ENCODE assay signal across 17 cellular contexts in genomic region chr7:138505361-138505873, GRCh38. TPM values are rescaled to one million over a fixed set of nuclear protein-coding genes. Genes with fewer than 3 reads are reported as not detected.
DNase-seq lines count a peak whose midpoint lies in the region; ATAC-seq, FAIRE-seq and TF ChIP-seq lines count a peak whose summit lies in the region.
"Had no signal": no experiment of that assay in that cellular context is flagged by ENCODE, and none has a peak within 500 bp of the region (broad histone marks: within the 10 kb centered on the region; RNA-seq: fewer than 3 reads in every experiment).

No MANE protein-coding gene starts in this region.

- H3K36me3 ChIP-seq in cardiac muscle cell (peaks cover 22% of the 10 kb centered on the region), GM23338 (ENCODE audit: insufficient read depth) (peaks cover 18% of the 10 kb centered on the region), upper lobe of left lung (peaks cover 0 to 20% (median 0%) of the 10 kb centered on the region in 4 donors)

- intact Hi-C loops in cardiac septum (cut with DNase I) = no loop called here

- TF ChIP-seq CTCF in cardiac muscle cell (IDR thresholded peaks at IDR 0.05; ENCODE audit: low read depth, low read length) (no peak), GM23338 (conservative IDR thresholded peaks at IDR 0.05; ENCODE audit: low read depth in 2 of 2) (no peak), WTC11 (IDR thresholded peaks at IDR 0.05) (no peak), mesothelial cell of epicardium (IDR thresholded peaks at IDR 0.05; ENCODE audit: unreplicated experiment) (no peak), D721Med (IDR thresholded peaks at IDR 0.05; ENCODE audit: insufficient read depth, missing control alignments) (no peak), upper lobe of left lung (IDR thresholded peaks at IDR 0.05) (no peak)

- H3K9me3 Mint-ChIP-seq in GM23338 = peaks cover 10% of the 10 kb centered on the region; the same call in 2 of the 3 replicates
- H3K9me3 Mint-ChIP-seq in WTC11 = peaks cover 14% of the 10 kb centered on the region
- no peaks in the 10 kb centered on the region for H3K9me3 Mint-ChIP-seq in mesothelial cell of epicardium

- H3K9me2 ChIP-seq in GM23338 (ENCODE audit: insufficient read depth) = no peaks in the 10 kb centered on the region

- H3K27me3 ChIP-seq in cardiac muscle cell (no peaks in the 10 kb centered on the region), GM23338 (ENCODE audit: insufficient read depth) (no peaks in the 10 kb centered on the region), upper lobe of left lung (no peaks in the 10 kb centered on the region)
- H3K27me3 ChIP-seq: BLaER1 treated with 17β-estradiol and CSF1 and Interleukin-3, amounts not matched to agents 10 nM and 100 nM had no signal

- ATAC-seq in GM23338 (no peak), WTC11 (no peak), upper lobe of left lung (ENCODE audit: low FRiP score in 2 of 2) (no peak)

- FAIRE-seq in D721Med (lab: Jason Lieb, UNC) = no peak
- FAIRE-seq: HTR-8/SVneo had no signal

- 97 to 100% methylated on average over 2 of the region's 2 CpGs for WGBS in upper lobe of left lung, 2 donors

- no peak for DNase-seq in cardiac muscle cell (ENCODE audit: low read depth in 1 of 2, low spot score in 1 of 2)
- no peak for DNase-seq in cardiac septum (ENCODE audit: low spot score)
- DNase-seq in GM23338 (ENCODE audit: low spot score) = no peak
- DNase-seq in WTC11 (ENCODE audit: low spot score) = no peak
- DNase-seq in mesothelial cell of epicardium (ENCODE audit: low spot score in 2 of 2, unreplicated experiment in 2 of 2) = no peak
- no peak for DNase-seq in D721Med (ENCODE audit: insufficient read length, low spot score)
- DNase-seq in upper lobe of left lung = no peak
- DNase-seq in HuH-7 (ENCODE audit: low spot score) = no peak
- DNase-seq: Caco-2, DMS153, DMS79, GDM1, HCEC 1CT had no signal

- H3K79me2 ChIP-seq in GM23338 (replicated peaks; ENCODE audit: insufficient read depth) = peaks cover 100% of the 10 kb centered on the region

- no peak overlapping the region for H2AFZ ChIP-seq in GM23338

- H3K4me1 ChIP-seq in cardiac muscle cell (ENCODE audit: low read depth) (no peaks in the 10 kb centered on the region), GM23338 (ENCODE audit: insufficient read depth) (peaks cover 35% of the 10 kb centered on the region), upper lobe of left lung (peaks cover 0 to 9% (median 3%) of the 10 kb centered on the region in 4 donors)
- H3K4me1 ChIP-seq: BLaER1 treated with 17β-estradiol and CSF1 and Interleukin-3, amounts not matched to agents 10 nM and 100 nM; Caco-2 had no signal

- no peak overlapping the region for H3K4me2 ChIP-seq in GM23338
- H3K4me2 ChIP-seq: BLaER1 treated with 17β-estradiol and CSF1 and Interleukin-3, amounts not matched to agents 10 nM and 100 nM; KMS-11 had no signal

- no peaks in the 10 kb centered on the region for H3F3A ChIP-seq in GM23338 (replicated peaks; ENCODE audit: low read depth)

- H3K4me3 ChIP-seq in cardiac muscle cell = no peak overlapping the region
- no peak overlapping the region for H3K4me3 ChIP-seq in GM23338
- no peak overlapping the region for H3K4me3 ChIP-seq in upper lobe of left lung
- H3K4me3 ChIP-seq: BLaER1 treated with 17β-estradiol and CSF1 and Interleukin-3, amounts not matched to agents 10 nM and 100 nM had no signal

- no peaks in the 10 kb centered on the region for H3K9me3 ChIP-seq in cardiac muscle cell (ENCODE audit: low read depth)
- no peaks in the 10 kb centered on the region for H3K9me3 ChIP-seq in upper lobe of left lung
- H3K9me3 ChIP-seq: Caco-2 had no signal

- peaks cover 73% of the 10 kb centered on the region for H4K20me1 ChIP-seq in GM23338 (replicated peaks; ENCODE audit: insufficient read depth)

- H3K4me3 Mint-ChIP-seq in GM23338 (no peak overlapping the region), WTC11 (no peak overlapping the region), mesothelial cell of epicardium (no peak overlapping the region)
- H3K4me3 Mint-ChIP-seq: B cell had no signal

- no peak for TF ChIP-seq EP300 in upper lobe of left lung (IDR thresholded peaks at IDR 0.05)

- H3K4me1 Mint-ChIP-seq in GM23338 (peaks cover 30% of the 10 kb centered on the region), WTC11 (peaks cover 37% of the 10 kb centered on the region), mesothelial cell of epicardium (peaks cover 21% of the 10 kb centered on the region)

- no peak for TF ChIP-seq POLR2A in upper lobe of left lung (IDR thresholded peaks at IDR 0.05)

- H3K27me3 Mint-ChIP-seq in GM23338 (ENCODE audit: insufficient read depth, low read depth, poor library complexity) (peaks cover 5% of the 10 kb centered on the region), WTC11 (ENCODE audit: low read depth) (no peaks in the 10 kb centered on the region), mesothelial cell of epicardium (ENCODE audit: low read depth) (no peaks in the 10 kb centered on the region)
- H3K27me3 Mint-ChIP-seq: B cell had no signal

- H3K27ac Mint-ChIP-seq in GM23338 (no peak overlapping the region; the same call in 1 of the 2 replicates), WTC11 (peak overlapping the region; percentile 48), mesothelial cell of epicardium (peak overlapping the region; percentile 50)
- H3K27ac Mint-ChIP-seq: B cell had no signal

- POLR2A ChIA-PET in WTC11 (lab: Charles Lee) = no interaction called here

- CTCF ChIA-PET in WTC11 (lab: Charles Lee) = no interaction called here

- H3K27ac ChIP-seq in cardiac muscle cell (peak overlapping the region; percentile 65), GM23338 (ENCODE audit: low read depth) (peak overlapping the region; percentile 42; the same call in 1 of the 2 replicates), upper lobe of left lung (no peak overlapping the region)
- H3K27ac ChIP-seq: BLaER1 treated with 17β-estradiol and CSF1 and Interleukin-3, amounts not matched to agents 10 nM and 100 nM; KMS-11 had no signal

- H3K36me3 Mint-ChIP-seq in GM23338 (ENCODE audit: low read depth) = peaks cover 69% of the 10 kb centered on the region
- H3K36me3 Mint-ChIP-seq in WTC11 = peaks cover 61% of the 10 kb centered on the region
- peaks cover 36% of the 10 kb centered on the region for H3K36me3 Mint-ChIP-seq in mesothelial cell of epicardium

TF ChIP-seq in WTC11, 78 proteins besides CTCF, POLR2A, EP300 and RAD21:
- TF ChIP-seq ESRRA (CRISPR knock-in tag; IDR thresholded peaks at IDR 0.05; ENCODE audit: borderline replicate concordance) = no peak
- peak; percentile 84 for TF ChIP-seq ZNF121 (CRISPR knock-in tag; IDR thresholded peaks at IDR 0.05)

RNA-seq across cellular contexts. Expression of gene TRIM24, which starts 45.4 kb away (rescaled TPM):
- 79.5 and 99.2 TPM in 2 replicates for total RNA-seq in cardiac muscle cell
- 113 and 130 TPM in 2 replicates for polyA plus RNA-seq in cardiac muscle cell
- 18.8 TPM for total RNA-seq in cardiac septum
- 120 and 126 TPM in 2 replicates for total RNA-seq in GM23338 (2014; rRNA removed; shearing (Covaris generic))
- polyA plus RNA-seq in GM23338 (2016; fragmentation: Nextera tagmentation; extraction: Ambion mirVana) = 61.2 and 67.0 TPM in 2 replicates
- 103 to 113 TPM (median 104 TPM) in 3 replicates for total RNA-seq in WTC11 (2021)
- 85.3 to 89.3 TPM (median 86.6 TPM) in 3 replicates for total RNA-seq in mesothelial cell of epicardium
- 10 to 100 TPM; 11.5 to 30.6 (median 23.7) TPM for total RNA-seq in upper lobe of left lung

Comparison
In these comparisons a context has a peak if more than half of its experiments do, and no peak if none do; other contexts are left out.
1. H3K27ac ChIP-seq: peak in cardiac muscle cell (single experiment) and GM23338 (single experiment); none in upper lobe of left lung (0 of 4).